In the genomic region with DNA sequence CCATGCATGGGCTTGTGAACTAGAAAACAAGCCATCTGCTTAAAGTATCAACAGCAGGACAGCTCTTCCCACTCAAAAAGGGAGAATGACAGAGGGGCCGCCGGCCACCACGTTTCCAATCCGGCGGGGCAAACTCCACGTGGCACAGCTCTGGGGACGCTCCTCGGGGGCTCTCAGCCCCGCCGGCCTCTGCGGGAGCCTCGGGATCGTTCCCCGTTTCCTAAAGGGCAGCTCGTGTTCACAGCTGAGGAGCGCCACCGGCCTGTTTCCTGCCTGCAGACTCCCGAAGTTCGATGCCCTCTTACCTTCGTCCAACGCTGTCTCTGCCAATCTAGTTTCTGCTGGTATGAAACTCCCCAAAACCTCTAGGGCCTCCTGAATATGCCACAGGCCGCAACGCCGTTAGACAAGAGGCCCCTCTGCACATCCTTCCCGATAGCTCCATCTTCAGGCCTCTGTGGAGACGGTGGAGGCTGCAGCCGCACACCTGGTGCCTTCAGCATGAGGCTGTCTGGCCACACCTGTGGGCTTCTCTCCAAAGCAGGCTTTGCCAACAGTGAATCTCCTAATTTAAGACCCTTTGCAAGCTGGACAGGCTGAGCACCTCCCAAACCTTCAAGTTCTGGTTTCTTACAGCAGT, we compare ENCODE assay signal across 21 cellular contexts. TPM values are rescaled to one million over a fixed set of nuclear protein-coding genes. Genes with fewer than 3 reads are reported as not detected.
DNase-seq lines count a peak whose midpoint lies in the region; FAIRE-seq and TF ChIP-seq lines count a peak whose summit lies in the region.
"Had no signal": no experiment of that assay in that cellular context is flagged by ENCODE, and none has a peak within 500 bp of the region (broad histone marks: within the 10 kb centered on the region; RNA-seq: fewer than 3 reads in every experiment).

No MANE protein-coding gene starts in this region.

- H3K4me2 ChIP-seq in OCI-LY7 (ENCODE audit: low read length) (no peak overlapping the region), H1 (ENCODE audit: insufficient read depth in 1 of 2, low read depth in 2 of 2, low read length in 2 of 2) (no peak overlapping the region)
- H3K4me2 ChIP-seq: BLaER1 had no signal

- intact Hi-C loops in OCI-LY7 (cut with micrococcal nuclease; ENCODE audit: unreplicated experiment), result no loop called here

- H2BK120ac ChIP-seq in H1 (replicated peaks; ENCODE audit: low read depth, low read length), result no peak overlapping the region

- no peak overlapping the region for H2AK5ac ChIP-seq in H1 (ENCODE audit: low read depth, low read length)

- no peak for TF ChIP-seq POLR2A in H1 (IDR thresholded peaks at IDR 0.05; ENCODE audit: control extremely low read depth in 1 of 2, low read depth in 2 of 2, low read length in 2 of 2)

- no peaks in the 10 kb centered on the region for H3K79me1 ChIP-seq in H1 (ENCODE audit: low read depth, low read length)

- H4K8ac ChIP-seq in H1 (ENCODE audit: extremely low read depth, insufficient read depth, low read length), result no peak overlapping the region

- H2BK20ac ChIP-seq in H1 (ENCODE audit: low read length), result no peak overlapping the region

- H3K36me3 ChIP-seq in OCI-LY7 (ENCODE audit: insufficient read depth, low read length) (no peaks in the 10 kb centered on the region), H1 (ENCODE audit: control insufficient read depth in 2 of 4, insufficient read depth in 4 of 4, low read length in 3 of 4) (no peaks in the 10 kb centered on the region; a peak in 1 of 8 replicates)
- H3K36me3 ChIP-seq: BLaER1 had no signal

- WGBS in H1 (ENCODE audit: extremely low coverage in 1 of 2, insufficient coverage in 1 of 2, insufficient read length in 1 of 2, insufficient replicate concordance in 2 of 2, low coverage in 1 of 2, low lambda C conversion rate in 2 of 2, missing lambda C conversion rate in 1 of 2), 2 experiments, result 85% methylated on average over 26 of the region's 27 CpGs; no CpG with 5 or more reads in 1 of the 2 experiments

- H3K27me3 ChIP-seq in H1 (replicated peaks in 1 of 4; ENCODE audit: control insufficient read depth in 3 of 4, extremely low read depth in 1 of 4, insufficient read depth in 3 of 4, low read length in 3 of 4), result no peaks in the 10 kb centered on the region

- H2BK15ac ChIP-seq in H1 (ENCODE audit: low read length), result no peak overlapping the region

- peak in 1 of 2 experiments; percentile 37; a peak in 2 of 4 replicates for TF ChIP-seq RAD21 in H1 (IDR thresholded peaks at IDR 0.05 in 1 of 2, conservative IDR thresholded peaks at IDR 0.05 in 1 of 2; ENCODE audit: low read depth in 2 of 2, low read length in 2 of 2)

- H3K4me3 ChIP-seq in OCI-LY7 (ENCODE audit: low read depth, low read length, poor library complexity, severe bottlenecking) (no peak overlapping the region), H1 (ENCODE audit: extremely low read depth in 1 of 4, insufficient read depth in 2 of 4, low read depth in 3 of 4, low read length in 4 of 4) (no peak overlapping the region)
- H3K4me3 ChIP-seq: BLaER1, GM12878, GM23248 had no signal

- H3K79me2 ChIP-seq in OCI-LY7 (ENCODE audit: insufficient read depth, low read depth, low read length) (no peaks in the 10 kb centered on the region), H1 (ENCODE audit: control insufficient read depth in 1 of 2, insufficient read depth in 2 of 2, low read length in 2 of 2) (no peaks in the 10 kb centered on the region)

- H3K4me1 ChIP-seq in OCI-LY7 (ENCODE audit: insufficient read depth, low read length, poor library complexity, severe bottlenecking), result no peaks in the 10 kb centered on the region
- no peaks in the 10 kb centered on the region for H3K4me1 ChIP-seq in H1 (replicated peaks in 1 of 4; ENCODE audit: control insufficient read depth in 3 of 4, insufficient read depth in 4 of 4, low read length in 3 of 4)

- no peak for FAIRE-seq in H1 (lab: Jason Lieb, UNC)
- FAIRE-seq: GM12878, GM19239, H54 had no signal

- H3K27ac ChIP-seq in 22Rv1 (no peak overlapping the region), OCI-LY7 (ENCODE audit: low read depth, low read length, poor library complexity, severe bottlenecking) (no peak overlapping the region), H1 (ENCODE audit: low read depth, low read length) (no peak overlapping the region)
- H3K27ac ChIP-seq: BLaER1, GM23248 had no signal

- H4K5ac ChIP-seq in H1 (ENCODE audit: insufficient read length, low read depth, low read length), result no peak overlapping the region

- no peak overlapping the region for H3K14ac ChIP-seq in H1 (ENCODE audit: insufficient read length)

- H4K20me1 ChIP-seq in OCI-LY7 (ENCODE audit: insufficient read depth, low read length) (no peaks in the 10 kb centered on the region), H1 (replicated peaks in 1 of 2; ENCODE audit: control insufficient read depth in 1 of 2, insufficient read depth in 2 of 2, low read length in 2 of 2) (peaks cover 0 to 1% of the 10 kb centered on the region in 2 experiments)

- BruUV-seq in OCI-LY7 (replicated peaks; lab: Mats Ljungman, UMichigan), result no TSS peak

- H2BK12ac ChIP-seq in H1 (ENCODE audit: low read depth, low read length), result no peak overlapping the region

- no peaks in the 10 kb centered on the region for H3K23me2 ChIP-seq in H1 (ENCODE audit: low read depth, low read length)

- no peaks in the 10 kb centered on the region for H3K9me3 ChIP-seq in OCI-LY7 (ENCODE audit: low read length)
- H3K9me3 ChIP-seq in H1 (ENCODE audit: insufficient read depth in 2 of 2, low read depth in 1 of 2, low read length in 1 of 2), result no peaks in the 10 kb centered on the region
- H3K9me3 ChIP-seq: BLaER1 had no signal

- TF ChIP-seq EP300 in H1 (IDR thresholded peaks at IDR 0.05; ENCODE audit: borderline replicate concordance in 1 of 2, low read depth in 2 of 2, low read length in 2 of 2), result no peak

- H3K9ac ChIP-seq in H1 (replicated peaks in 1 of 4; ENCODE audit: extremely low read depth in 1 of 4, low read depth in 3 of 4, low read length in 3 of 4), result no peak overlapping the region
- H3K9ac ChIP-seq: BLaER1, GM23248 had no signal

- H3K23ac ChIP-seq in H1 (ENCODE audit: insufficient read length), result no peak overlapping the region

- no peak overlapping the region for H3K18ac ChIP-seq in H1 (ENCODE audit: extremely low read depth, low read length)

- no peak overlapping the region for H3K56ac ChIP-seq in H1 (replicated peaks; ENCODE audit: insufficient read length, low read depth, low read length)

- TF ChIP-seq CTCF in 22Rv1 (IDR thresholded peaks at IDR 0.05), result 0 out of 2 replicates have a peak, but pooled peaks have one; percentile 13
- no peak for TF ChIP-seq CTCF in OCI-LY7 (conservative IDR thresholded peaks at IDR 0.05; ENCODE audit: low read length)
- TF ChIP-seq CTCF in H1 (IDR thresholded peaks at IDR 0.05; ENCODE audit: control extremely low read depth in 1 of 3, insufficient read depth in 1 of 3, low read depth in 1 of 3, low read length in 3 of 3), result peak in 2 of 3 experiments; percentile 4; a peak in 1 of 4 replicates

- H2BK5ac ChIP-seq in H1 (ENCODE audit: low read depth, low read length), result no peak overlapping the region

- POLR2A ChIA-PET in OCI-LY7 (lab: Charles Lee) (no interaction called here), H1 (lab: Charles Lee; ENCODE audit: partially characterized antibody) (interaction anchor here (0.6 kb wide), 1 partner anchor 100 kb away, joined by 4 read pairs; no protein-coding TSS in a partner anchor)

- no peak overlapping the region for H3K4ac ChIP-seq in H1 (replicated peaks; ENCODE audit: insufficient read length, low read depth, low read length)

- CTCF ChIA-PET in OCI-LY7 (lab: Charles Lee; ENCODE audit: unreplicated experiment), result no interaction called here
- CTCF ChIA-PET in H1 (lab: Charles Lee; ENCODE audit: partially characterized antibody), result interaction anchor here (1.0 to 2.1 kb wide), 5 partner anchors 10 to 1037 kb away, joined by 3 to 7 read pairs (median 3); no protein-coding TSS in a partner anchor

- H2AFZ ChIP-seq in OCI-LY7 (ENCODE audit: low read length), result no peak overlapping the region
- H2AFZ ChIP-seq in H1 (ENCODE audit: low read length), result no peak overlapping the region
- H2AFZ ChIP-seq: GM23248 had no signal

- no peaks in the 10 kb centered on the region for H3K9me2 ChIP-seq in OCI-LY7 (ENCODE audit: insufficient read depth, low read length)

- no peak overlapping the region for H4K91ac ChIP-seq in H1 (replicated peaks; ENCODE audit: insufficient read length, low read length)

- DNase-seq in DMS53 (lab: John Stamatoyannopoulos, UW), result peak; percentile 22
- no peak for DNase-seq in DMS53 treated with DMSO at 0.1 percent for 48 hours (lab: John Stamatoyannopoulos, UW; ENCODE audit: unreplicated experiment)
- DNase-seq in OCI-LY7 (ENCODE audit: low spot score), result peak; percentile 3
- DNase-seq in H1 (ENCODE audit: low read depth in 1 of 2, low spot score in 2 of 2), result no peak
- DNase-seq in mesenteric fat pad (ENCODE audit: low spot score), result no peak
- no peak for DNase-seq in T-helper 9 cell
- DNase-seq in activated CD8-positive, alpha-beta memory T cell treated with anti-CD3 and anti-CD28 coated beads, Interleukin-2, amount 50 U/mL, for 4 hours, result no peak
- DNase-seq: 8988T; CD4-positive, alpha-beta memory T cell; DMS153; DND-41; EL; GM23248; HCEC 1CT had no signal

TF ChIP-seq in H1, 55 proteins besides CTCF, POLR2A, EP300 and RAD21 (continues in another document):
- TF ChIP-seq GABPA (IDR thresholded peaks at IDR 0.05; ENCODE audit: borderline replicate concordance, insufficient read depth, low read length) (no peak), KDM4A (IDR thresholded peaks at IDR 0.05; ENCODE audit: low read depth, low read length, severe bottlenecking) (no peak), RBBP5 (IDR thresholded peaks at IDR 0.05; ENCODE audit: borderline replicate concordance, low read depth, low read length) (no peak), SP2 (IDR thresholded peaks at IDR 0.05; ENCODE audit: low read length) (no peak), ASH2L (IDR thresholded peaks at IDR 0.05; ENCODE audit: low read length) (no peak), SP4 (IDR thresholded peaks at IDR 0.05; ENCODE audit: low read length) (no peak), EGR1 (IDR thresholded peaks at IDR 0.05; ENCODE audit: borderline replicate concordance, low read depth, low read length) (no peak), SUZ12 (IDR thresholded peaks at IDR 0.05; ENCODE audit: low read length) (no peak)

RNA-seq across cellular contexts. Expression of a gene that starts 46.5 kb away (rescaled TPM):
- total RNA-seq in OCI-LY7 (2014; rRNA removed; shearing (Covaris generic)), result not detected in 2 replicates
- not detected in 2 replicates for total RNA-seq in OCI-LY7 (2022)
- 82.6 and 88.6 TPM in 2 replicates for total RNA-seq in H1 (2021; fragmentation: NEBNext Ultra II Directional; extraction: Animal tissue kit (Norgen Biotek cat#: 25700))
- polyA plus RNA-seq in H1 (2011; rRNA removed), result 243 and 277 TPM in 2 replicates
- polyA plus RNA-seq in H1 (2011; cell fraction: cytosol; rRNA removed), result 174 TPM
- 206 TPM for polyA plus RNA-seq in H1 (2011; cell fraction: nucleus; rRNA removed)
- 41.9 to 107 TPM (median 94.0 TPM) in 4 replicates for polyA plus RNA-seq in H1 (2012, experiment 1 of 2)
- 88.7 TPM for polyA plus RNA-seq in H1 (2012, experiment 2 of 2)
- polyA plus RNA-seq in H1 (2013, experiment 1 of 2), result 72.4 TPM
- polyA plus RNA-seq in H1 (2013, experiment 2 of 2), result 73.2 TPM
- polyA minus RNA-seq in H1 (2011; rRNA and poly(A)+ RNA removed), result 40.5 and 42.0 TPM in 2 replicates
- 39.6 TPM for polyA minus RNA-seq in H1 (2011; cell fraction: cytosol; rRNA and poly(A)+ RNA removed)
- 33.1 TPM for polyA minus RNA-seq in H1 (2011; cell fraction: nucleus; rRNA and poly(A)+ RNA removed)
- not detected for total RNA-seq in mesenteric fat pad
- total RNA-seq: CD4-positive, alpha-beta memory T cell; GM23248 had no signal
- polyA plus RNA-seq: AG04450; CD14-positive monocyte; CD4-positive, alpha-beta memory T cell had no signal

Comparison
In these comparisons a context has a peak if more than half of its experiments do, and no peak if none do; other contexts are left out.
1. DNase-seq: peak in DMS53 (single experiment) and OCI-LY7 (single experiment); none in DMS53 treated with DMSO at 0.1 percent for 48 hours (single experiment), H1 (0 of 2), mesenteric fat pad (single experiment), T-helper 9 cell (single experiment) and activated CD8-positive, alpha-beta memory T cell treated with anti-CD3 and anti-CD28 coated beads, Interleukin-2, amount 50 U/mL, for 4 hours (single experiment).
2. RNA of a gene that starts 46.5 kb away (total RNA-seq): 82.6 to 88.6 TPM in H1; not detected in OCI-LY7 and not detected in mesenteric fat pad (single experiment); every median in the first group is over 10 times any median in the second.